2 cellular contexts compared by ENCODE assay signal in the genomic region with DNA sequence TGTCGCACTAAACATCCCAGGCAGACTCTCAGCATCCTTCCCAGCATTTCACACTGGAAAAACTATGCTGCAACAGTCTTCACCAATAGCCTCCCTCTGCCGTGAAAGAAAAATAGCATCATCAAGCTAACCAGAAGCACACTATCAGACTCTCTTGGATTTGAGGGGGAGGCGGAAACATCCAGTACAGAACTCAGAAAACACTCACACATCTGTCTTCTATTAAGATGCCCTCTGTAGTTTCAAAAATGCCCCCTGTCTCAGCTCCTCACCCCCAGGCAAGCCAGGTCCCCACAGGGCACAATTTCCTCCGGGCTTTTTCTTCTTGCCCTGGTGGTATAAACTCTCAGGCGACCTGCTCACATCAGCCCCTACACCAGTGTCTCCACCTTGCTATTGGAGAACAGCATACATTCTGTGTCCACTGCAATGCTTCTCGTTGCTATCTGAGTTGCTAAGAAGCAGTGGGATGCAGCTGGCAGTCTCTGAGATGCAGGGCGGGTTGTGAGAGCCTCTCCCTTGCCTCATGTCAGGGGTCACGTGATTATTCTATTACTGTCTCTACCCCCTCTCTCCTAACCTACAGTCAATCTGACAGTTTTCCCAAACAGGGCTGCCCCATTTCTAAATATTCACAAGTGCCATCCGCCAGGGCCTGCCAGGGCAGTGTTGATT.
TF ChIP-seq lines count a peak whose summit lies in the region.

No MANE protein-coding gene starts in this region.

TF ChIP-seq in HepG2, 621 proteins besides CTCF, POLR2A, EP300 and RAD21:
- no peak for TF ChIP-seq SP5 (CRISPR knock-in tag; IDR thresholded peaks at IDR 0.05; ENCODE audit: borderline replicate concordance, low read depth)
- peak; percentile 72 for TF ChIP-seq RAD51 (IDR thresholded peaks at IDR 0.05; ENCODE audit: borderline replicate concordance)
- TF ChIP-seq, protein P1, sequence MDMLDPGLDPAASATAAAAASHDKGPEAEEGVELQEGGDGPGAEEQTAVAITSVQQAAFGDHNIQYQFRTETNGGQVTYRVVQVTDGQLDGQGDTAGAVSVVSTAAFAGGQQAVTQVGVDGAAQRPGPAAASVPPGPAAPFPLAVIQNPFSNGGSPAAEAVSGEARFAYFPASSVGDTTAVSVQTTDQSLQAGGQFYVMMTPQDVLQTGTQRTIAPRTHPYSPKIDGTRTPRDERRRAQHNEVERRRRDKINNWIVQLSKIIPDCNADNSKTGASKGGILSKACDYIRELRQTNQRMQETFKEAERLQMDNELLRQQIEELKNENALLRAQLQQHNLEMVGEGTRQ (IDR thresholded peaks at IDR 0.05; ENCODE audit: low read depth, low read length) = peak; percentile 63
- TF ChIP-seq, protein P1 (CRISPR knock-in tag; IDR thresholded peaks at IDR 0.05; ENCODE audit: borderline replicate concordance) = no peak
TF ChIP-seq in HepG2: peak in this region for 2.

TF ChIP-seq in SK-N-SH, 30 proteins besides CTCF, POLR2A, EP300 and RAD21:
- no peak for TF ChIP-seq USF1 (IDR thresholded peaks at IDR 0.05; ENCODE audit: borderline replicate concordance, low read depth)
- TF ChIP-seq GATA2 (CRISPR knock-in tag; IDR thresholded peaks at IDR 0.05) = 0 out of 2 replicates have a peak, but pooled peaks have one; percentile 10
